ENCODE assay signal across 19 cellular contexts in genomic region chr16:65037558-65037957, GRCh38.
DNase-seq lines count a peak whose midpoint lies in the region; ATAC-seq and TF ChIP-seq lines count a peak whose summit lies in the region.
"Had no signal": no experiment of that assay in that cellular context is flagged by ENCODE, and none has a peak within 500 bp of the region (broad histone marks: within the 10 kb centered on the region; RNA-seq: fewer than 3 reads in every experiment).

No MANE protein-coding gene starts in this region.

- H3K27ac Mint-ChIP-seq in brain (peak overlapping the region in 4 of 5 experiments; percentile 66 to 72 (median 67)), osteocyte (ENCODE audit: unreplicated experiment) (peak overlapping the region; percentile 53)
- H3K27ac Mint-ChIP-seq: B cell; CD4-positive, CD25-positive, alpha-beta regulatory T cell; GM23338 had no signal

- TF ChIP-seq CTCF in brain (conservative IDR thresholded peaks at IDR 0.05) (no peak), osteocyte (IDR thresholded peaks at IDR 0.05) (no peak), GM20000 (IDR thresholded peaks at IDR 0.05; ENCODE audit: extremely low read depth, missing control alignments) (no peak), colonic mucosa (IDR thresholded peaks at IDR 0.05) (no peak)

- H3K27me3 Mint-ChIP-seq in brain (no peaks in the 10 kb centered on the region), osteocyte (ENCODE audit: unreplicated experiment) (no peaks in the 10 kb centered on the region)
- H3K27me3 Mint-ChIP-seq: B cell; CD4-positive, CD25-positive, alpha-beta regulatory T cell had no signal

- H3K36me3 ChIP-seq in colonic mucosa, result no peaks in the 10 kb centered on the region

- no peak overlapping the region for H3K4me3 ChIP-seq in colonic mucosa
- H3K4me3 ChIP-seq: GM23338 had no signal

- intact Hi-C loops in colonic mucosa (cut with DNase I), result no loop called here

- H3K4me1 Mint-ChIP-seq in brain, result peaks cover 64% of the 10 kb centered on the region
- H3K4me1 Mint-ChIP-seq in osteocyte (ENCODE audit: unreplicated experiment), result peaks cover 35% of the 10 kb centered on the region
- H3K4me1 Mint-ChIP-seq: B cell; CD4-positive, CD25-positive, alpha-beta regulatory T cell had no signal

- H3K27ac ChIP-seq in colonic mucosa, result no peak overlapping the region

- peak overlapping the region; percentile 19 to 73 (median 64) for H3K4me3 Mint-ChIP-seq in brain
- no peak overlapping the region for H3K4me3 Mint-ChIP-seq in osteocyte (ENCODE audit: unreplicated experiment)
- H3K4me3 Mint-ChIP-seq: B cell; CD4-positive, CD25-positive, alpha-beta regulatory T cell; GM23338 had no signal

- no peaks in the 10 kb centered on the region for H3K27me3 ChIP-seq in colonic mucosa

- peak; percentile 73 for DNase-seq in ELF-1 (ENCODE audit: low read depth, low spot score)
- peak; percentile 68 for DNase-seq in medulla oblongata (ENCODE audit: extremely low spot score)
- DNase-seq in osteocyte (ENCODE audit: extremely low spot score, unreplicated experiment), result no peak
- DNase-seq in GM20000 (ENCODE audit: low spot score), result no peak
- DNase-seq in colonic mucosa, result no peak
- DNase-seq in DMS114 treated with DMSO at 0.1 percent for 48 hours (lab: John Stamatoyannopoulos, UW; ENCODE audit: unreplicated experiment), result no peak
- DNase-seq: Caco-2; CD4-positive, CD25-positive, alpha-beta regulatory T cell; DMS53; NCI-H1105 treated with DMSO at 0.1 percent for 48 hours; NCI-H1694 treated with DMSO at 0.1 percent for 48 hours; NCI-H446; NCI-H774 had no signal

- H3K36me3 Mint-ChIP-seq in brain (peaks cover 38% of the 10 kb centered on the region), osteocyte (ENCODE audit: unreplicated experiment) (peaks cover 46% of the 10 kb centered on the region)
- H3K36me3 Mint-ChIP-seq: CD4-positive, CD25-positive, alpha-beta regulatory T cell had no signal

- H3K4me1 ChIP-seq in colonic mucosa, result no peaks in the 10 kb centered on the region
- H3K4me1 ChIP-seq: Caco-2 had no signal

- ATAC-seq in SK-N-SH treated with all-trans-retinoic acid at 6 μM for 48 hours, result no peak
- ATAC-seq: HCT116, Panc1 had no signal

- no peak overlapping the region for H3K9ac ChIP-seq in colonic mucosa (ENCODE audit: low read depth in 2 of 2, low read length in 2 of 2)

- H3K9me3 Mint-ChIP-seq in brain (peaks cover 3 to 15% (median 4%) of the 10 kb centered on the region in 5 experiments), osteocyte (ENCODE audit: unreplicated experiment) (no peaks in the 10 kb centered on the region)

- no peaks in the 10 kb centered on the region for H3K9me3 ChIP-seq in colonic mucosa
- H3K9me3 ChIP-seq: Caco-2 had no signal

TF ChIP-seq in SK-N-SH treated with all-trans-retinoic acid at 6 μM for 48 hours, 23 proteins besides CTCF, POLR2A, EP300 and RAD21:
- no peak for TF ChIP-seq ZFP30 (CRISPR knock-in tag; IDR thresholded peaks at IDR 0.05)
- TF ChIP-seq PPARA (CRISPR knock-in tag; IDR thresholded peaks at IDR 0.05; ENCODE audit: borderline replicate concordance), result no peak
- TF ChIP-seq CSRNP3 (CRISPR knock-in tag; IDR thresholded peaks at IDR 0.05), result no peak
- TF ChIP-seq ZNF565 (CRISPR knock-in tag; conservative IDR thresholded peaks at IDR 0.05; ENCODE audit: low read depth), result no peak
- TF ChIP-seq TOX (CRISPR knock-in tag; IDR thresholded peaks at IDR 0.05; ENCODE audit: borderline replicate concordance), result no peak
- TF ChIP-seq ZFP3 (CRISPR knock-in tag; IDR thresholded peaks at IDR 0.05), result no peak
- no peak for TF ChIP-seq GLIS3 (CRISPR knock-in tag; IDR thresholded peaks at IDR 0.05)
- no peak for TF ChIP-seq SNAI2 (CRISPR knock-in tag; IDR thresholded peaks at IDR 0.05)
- no peak for TF ChIP-seq ISL1 (CRISPR knock-in tag; IDR thresholded peaks at IDR 0.05)
- TF ChIP-seq CREB5 (CRISPR knock-in tag; IDR thresholded peaks at IDR 0.05; ENCODE audit: low read depth), result no peak

Comparison
In these comparisons a context has a peak if more than half of its experiments do, and no peak if none do; other contexts are left out.
1. DNase-seq: peak in ELF-1 (single experiment) and medulla oblongata (single experiment); none in osteocyte (single experiment), GM20000 (single experiment), colonic mucosa (single experiment) and DMS114 treated with DMSO at 0.1 percent for 48 hours (single experiment).